Comparison of ENCODE assay signal across 8 cellular contexts in the genomic region with DNA sequence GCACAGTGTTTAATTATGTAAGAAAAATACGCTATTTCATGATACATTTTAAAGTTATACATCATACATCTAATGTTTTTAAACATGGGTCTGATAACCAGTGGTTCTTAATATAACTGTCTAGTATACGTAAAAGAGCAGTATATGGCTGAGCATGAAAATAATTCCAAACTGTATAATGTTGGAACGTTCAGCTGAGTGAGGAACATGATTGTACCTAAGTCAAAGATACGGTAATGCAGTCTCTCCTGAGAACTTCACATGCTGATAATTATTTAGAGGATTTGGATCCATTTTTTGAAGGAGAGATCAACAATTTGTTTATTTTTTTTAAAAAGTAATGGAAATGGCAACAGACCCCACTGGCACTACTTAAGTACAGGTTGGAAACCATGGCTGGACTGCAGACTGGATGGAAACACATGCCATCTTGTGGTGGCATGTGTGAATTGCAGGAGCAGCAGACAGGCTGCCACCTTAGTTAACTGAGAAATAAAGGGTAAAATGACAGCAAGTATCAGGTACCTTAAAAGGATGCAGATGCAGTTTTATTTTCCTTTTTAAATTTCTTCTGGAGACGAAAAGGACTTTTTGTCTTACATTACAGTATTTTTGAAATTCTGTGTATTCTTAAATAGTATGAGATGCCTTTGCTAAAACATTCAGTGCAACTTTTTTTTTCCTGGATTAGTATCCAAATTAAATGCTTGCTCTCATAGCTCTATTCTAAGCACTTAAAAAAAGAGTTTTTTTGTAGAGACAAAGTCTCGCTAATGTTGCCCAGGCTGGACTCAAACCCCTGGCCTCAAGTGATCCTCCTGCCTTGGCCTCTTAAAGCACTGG.
DNase-seq lines count a peak whose midpoint lies in the region; ATAC-seq, FAIRE-seq and TF ChIP-seq lines count a peak whose summit lies in the region.

No MANE protein-coding gene starts in this region.

- no peak overlapping the region for H2AFZ ChIP-seq in K562 (ENCODE audit: low read depth, low read length)

- H3K4me3 ChIP-seq in SK-N-MC (no peak overlapping the region), K562 (no peak overlapping the region)

- peak overlapping the region; percentile 51 for H3K27ac ChIP-seq in SK-N-MC
- H3K27ac ChIP-seq in K562 (ENCODE audit: extremely low read depth, low read depth, low read length): no peak overlapping the region

- H3K9me3 ChIP-seq in SK-N-MC (ENCODE audit: low read depth, low read length): peaks cover 9% of the 10 kb centered on the region
- no peaks in the 10 kb centered on the region for H3K9me3 ChIP-seq in K562 (replicated peaks; ENCODE audit: control insufficient read depth, insufficient read depth, low read depth, low read length)

- in situ Hi-C loops in K562 (cut with MboI): no loop called here

- H3K9ac ChIP-seq in SK-N-MC (ENCODE audit: insufficient read length) (peak overlapping the region; percentile 15), K562 (ENCODE audit: insufficient read depth in 1 of 2, low read depth in 2 of 2, low read length in 2 of 2) (no peak overlapping the region)

- WGBS in K562 (ENCODE audit: insufficient coverage, low coverage, missing lambda C conversion rate): 70% methylated on average over 6 of the region's 6 CpGs

- no TSS peak for BruUV-seq in K562 (replicated peaks; lab: Mats Ljungman, UMichigan)

- TF ChIP-seq RAD21 in K562 (CRISPR knock-in tag; conservative IDR thresholded peaks at IDR 0.05 in 1 of 2, IDR thresholded peaks at IDR 0.05 in 1 of 2): peak; percentile 81 to 83

- H3K27me3 ChIP-seq in K562 (ENCODE audit: control insufficient read depth in 2 of 2, insufficient read depth in 2 of 2, low read length in 2 of 2): no peaks in the 10 kb centered on the region

- intact Hi-C loops in K562 (cut with micrococcal nuclease): loop anchor here (1.0 to 5.0 kb wide), 3 partner anchors 110 to 767 kb away; no protein-coding TSS in a partner anchor

- TF ChIP-seq CTCF in GM20000 (IDR thresholded peaks at IDR 0.05; ENCODE audit: extremely low read depth, missing control alignments) (peak; percentile 74), K562 (IDR thresholded peaks at IDR 0.05 in 2 of 3, conservative IDR thresholded peaks at IDR 0.05 in 1 of 3; ENCODE audit: insufficient read depth in 2 of 3, low read depth in 1 of 3, low read length in 3 of 3) (peak; percentile 87 to 93 (median 92))

- H3K36me3 ChIP-seq in SK-N-MC (ENCODE audit: insufficient read depth, low read length) (peaks cover 46% of the 10 kb centered on the region), K562 (ENCODE audit: control insufficient read depth, insufficient read depth, low read length) (peaks cover 60% of the 10 kb centered on the region)

- H4K20me1 ChIP-seq in K562 (replicated peaks; ENCODE audit: control insufficient read depth, insufficient read depth, low read length): no peaks in the 10 kb centered on the region

- ATAC-seq in K562 (peak; percentile 95), left lobe of liver (peak; percentile 98)

- no peaks in the 10 kb centered on the region for H3K9me1 ChIP-seq in K562 (ENCODE audit: control insufficient read depth, insufficient read depth, low read length)

- CTCF ChIA-PET in K562 (lab: Yijun Ruan, JAX; ENCODE audit: low intra/inter-chr PET ratio): interaction anchor here (0.5 to 1.7 kb wide), 7 partner anchors 20 to 1012 kb away, joined by 3 to 11 read pairs (median 8); no protein-coding TSS in a partner anchor

- FAIRE-seq in K562 (lab: Jason Lieb, UNC): peak; percentile 96

- H3K4me2 ChIP-seq in K562 (ENCODE audit: insufficient read depth, low read length): no peak overlapping the region

- H3K4me1 ChIP-seq in K562 (replicated peaks in 1 of 2; ENCODE audit: control insufficient read depth in 2 of 2, insufficient read depth in 2 of 2, low read length in 2 of 2): no peaks in the 10 kb centered on the region

- no peak for TF ChIP-seq POLR2A in K562 (conservative IDR thresholded peaks at IDR 0.05)

- POLR2A ChIA-PET in K562 (lab: Yijun Ruan, JAX): no interaction called here

- DNase-seq in ELF-1 (ENCODE audit: low read depth, low spot score) (peak; percentile 62), GM20000 (ENCODE audit: low spot score) (peak; percentile 50), HT-29 (ENCODE audit: low spot score) (peak; percentile 76), SK-N-MC (ENCODE audit: low read depth, low spot score) (peak; percentile 30), K562 (ENCODE audit: extremely low read depth in 1 of 4, low spot score in 3 of 4) (peak; percentile 69 to 82 (median 79)), left lobe of liver (ENCODE audit: low spot score) (no peak), globus pallidus (ENCODE audit: low spot score) (no peak)
- peak; percentile 48 for DNase-seq in stimulated activated CD8-positive, alpha-beta memory T cell treated with anti-CD3 and anti-CD28 coated beads, Interleukin-4, amount 100 ng/mL, for 48 hours

- TF ChIP-seq EP300 in K562 (IDR thresholded peaks at IDR 0.05; ENCODE audit: low read length): no peak

- no peaks in the 10 kb centered on the region for H3K79me2 ChIP-seq in K562 (ENCODE audit: control insufficient read depth, insufficient read depth, low read length)

TF ChIP-seq in K562, 482 proteins besides CTCF, POLR2A, EP300 and RAD21 (continues in another document):
- TF ChIP-seq, protein P1, sequence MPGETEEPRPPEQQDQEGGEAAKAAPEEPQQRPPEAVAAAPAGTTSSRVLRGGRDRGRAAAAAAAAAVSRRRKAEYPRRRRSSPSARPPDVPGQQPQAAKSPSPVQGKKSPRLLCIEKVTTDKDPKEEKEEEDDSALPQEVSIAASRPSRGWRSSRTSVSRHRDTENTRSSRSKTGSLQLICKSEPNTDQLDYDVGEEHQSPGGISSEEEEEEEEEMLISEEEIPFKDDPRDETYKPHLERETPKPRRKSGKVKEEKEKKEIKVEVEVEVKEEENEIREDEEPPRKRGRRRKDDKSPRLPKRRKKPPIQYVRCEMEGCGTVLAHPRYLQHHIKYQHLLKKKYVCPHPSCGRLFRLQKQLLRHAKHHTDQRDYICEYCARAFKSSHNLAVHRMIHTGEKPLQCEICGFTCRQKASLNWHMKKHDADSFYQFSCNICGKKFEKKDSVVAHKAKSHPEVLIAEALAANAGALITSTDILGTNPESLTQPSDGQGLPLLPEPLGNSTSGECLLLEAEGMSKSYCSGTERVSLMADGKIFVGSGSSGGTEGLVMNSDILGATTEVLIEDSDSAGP (CRISPR knock-in tag; IDR thresholded peaks at IDR 0.05): no peak
- TF ChIP-seq, protein P2, sequence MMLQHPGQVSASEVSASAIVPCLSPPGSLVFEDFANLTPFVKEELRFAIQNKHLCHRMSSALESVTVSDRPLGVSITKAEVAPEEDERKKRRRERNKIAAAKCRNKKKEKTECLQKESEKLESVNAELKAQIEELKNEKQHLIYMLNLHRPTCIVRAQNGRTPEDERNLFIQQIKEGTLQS (IDR thresholded peaks at IDR 0.05): no peak
- TF ChIP-seq, protein P2 (CRISPR knock-in tag; conservative IDR thresholded peaks at IDR 0.05): 0 out of 2 replicates have a peak, but pooled peaks have one; percentile 49
- TF ChIP-seq ZNF165 (CRISPR knock-in tag; IDR thresholded peaks at IDR 0.05; ENCODE audit: borderline replicate concordance): no peak
- no peak for TF ChIP-seq ZNF134 (CRISPR knock-in tag; conservative IDR thresholded peaks at IDR 0.05)
- TF ChIP-seq FOXA1 (IDR thresholded peaks at IDR 0.05; ENCODE audit: borderline replicate concordance): no peak
- TF ChIP-seq MXI1 (IDR thresholded peaks at IDR 0.05; ENCODE audit: low read depth, low read length): no peak
- TF ChIP-seq, protein P3, sequence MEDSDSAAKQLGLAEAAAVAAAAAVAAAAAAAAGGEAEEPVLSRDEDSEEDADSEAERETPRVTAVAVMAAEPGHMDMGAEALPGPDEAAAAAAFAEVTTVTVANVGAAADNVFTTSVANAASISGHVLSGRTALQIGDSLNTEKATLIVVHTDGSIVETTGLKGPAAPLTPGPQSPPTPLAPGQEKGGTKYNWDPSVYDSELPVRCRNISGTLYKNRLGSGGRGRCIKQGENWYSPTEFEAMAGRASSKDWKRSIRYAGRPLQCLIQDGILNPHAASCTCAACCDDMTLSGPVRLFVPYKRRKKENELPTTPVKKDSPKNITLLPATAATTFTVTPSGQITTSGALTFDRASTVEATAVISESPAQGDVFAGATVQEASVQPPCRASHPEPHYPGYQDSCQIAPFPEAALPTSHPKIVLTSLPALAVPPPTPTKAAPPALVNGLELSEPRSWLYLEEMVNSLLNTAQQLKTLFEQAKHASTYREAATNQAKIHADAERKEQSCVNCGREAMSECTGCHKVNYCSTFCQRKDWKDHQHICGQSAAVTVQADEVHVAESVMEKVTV (CRISPR knock-in tag; IDR thresholded peaks at IDR 0.05): peak; percentile 65
- TF ChIP-seq PML (IDR thresholded peaks at IDR 0.05; ENCODE audit: low read length): no peak
- TF ChIP-seq YY1 (IDR thresholded peaks at IDR 0.05; ENCODE audit: borderline replicate concordance in 1 of 3, control insufficient read depth in 1 of 3, extremely low read depth in 1 of 3, insufficient read depth in 3 of 3, insufficient read length in 1 of 3, insufficient replicate concordance in 2 of 3, low read depth in 1 of 3, low read length in 2 of 3): peak in 1 of 3 experiments; percentile 49

Comparison
In these comparisons a context has a peak if more than half of its experiments do, and no peak if none do; other contexts are left out.
1. DNase-seq: peak in ELF-1 (single experiment), GM20000 (single experiment), HT-29 (single experiment), SK-N-MC (single experiment), K562 (4 of 4) and stimulated activated CD8-positive, alpha-beta memory T cell treated with anti-CD3 and anti-CD28 coated beads, Interleukin-4, amount 100 ng/mL, for 48 hours (single experiment); none in left lobe of liver (single experiment) and globus pallidus (single experiment).